Comparison of ENCODE assay signal across 8 cellular contexts in the genomic region with DNA sequence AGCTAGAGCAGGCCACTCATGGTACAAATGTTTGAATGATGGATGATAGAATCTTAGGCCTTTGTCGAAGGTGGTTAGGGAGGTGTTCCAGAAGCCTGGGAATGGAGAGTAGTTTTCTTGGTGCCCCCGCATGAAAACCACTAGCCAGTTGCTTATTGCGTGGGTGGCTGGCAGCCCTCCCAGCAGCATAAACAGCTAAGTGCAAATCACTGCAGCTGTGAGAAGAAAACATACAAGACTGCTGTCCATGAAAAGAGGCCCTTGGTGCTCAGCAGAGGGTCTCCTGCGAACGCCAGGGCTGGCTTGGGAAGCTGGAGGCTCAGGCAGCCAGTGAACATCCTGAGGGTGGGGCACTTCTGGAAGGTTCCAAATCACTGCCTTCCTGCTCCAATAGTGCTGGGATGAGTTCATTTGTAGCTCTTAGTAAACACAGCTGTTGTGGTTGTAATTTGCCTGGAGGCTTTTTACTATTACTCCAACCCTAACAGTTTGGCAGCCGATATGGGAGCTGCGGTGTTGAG.
A peak's percentile ranks its signal among the peaks of the same experiment; 100 is the strongest.
DNase-seq lines count a peak whose midpoint lies in the region; ATAC-seq and TF ChIP-seq lines count a peak whose summit lies in the region.

No MANE protein-coding gene starts in this region.

- peak; percentile 74 for DNase-seq in left ventricle myocardium superior
- DNase-seq in stromal cell of bone marrow (ENCODE audit: low read depth) = peak; percentile 19
- no peak for DNase-seq in activated CD4-positive, alpha-beta T cell treated with anti-CD3 and anti-CD28 coated beads, Interleukin-2, amount 50 U/mL, for 1 hour
- no peak for DNase-seq in NCI-H146 (lab: John Stamatoyannopoulos, UW)
- DNase-seq in activated effector memory CD4-positive, alpha-beta T cell treated with anti-CD3 and anti-CD28 coated beads, Interleukin-2, amount 50 U/mL, for 16 hours = no peak
- DNase-seq in stimulated activated naive CD8-positive, alpha-beta T cell treated with anti-CD3 and anti-CD28 coated beads, Interleukin-15, amount 100 ng/mL, for 72 hours = no peak

- H3K27ac Mint-ChIP-seq in stimulated activated naive CD8-positive, alpha-beta T cell treated with anti-CD3 and anti-CD28 coated beads, Interleukin-15, amount 100 ng/mL, for 72 hours = no peak overlapping the region

- H3K4me3 ChIP-seq in HEK293 (ENCODE audit: low read depth, low read length) = no peak overlapping the region

- H3K36me3 ChIP-seq in HEK293 (ENCODE audit: control insufficient read depth in 2 of 2, insufficient read depth in 1 of 2, low read length in 2 of 2) = peaks cover 0 to 9% of the 10 kb centered on the region in 2 experiments; a peak in 1 of 3 replicates

- CTCF ChIA-PET in HEK293 (lab: Yijun Ruan, JAX) = interaction anchor here (0.9 to 1.8 kb wide), 2 partner anchors 39 to 78 kb away, joined by 3 to 4 read pairs; no protein-coding TSS in a partner anchor

- no peak overlapping the region for H3K4me3 Mint-ChIP-seq in stimulated activated naive CD8-positive, alpha-beta T cell treated with anti-CD3 and anti-CD28 coated beads, Interleukin-15, amount 100 ng/mL, for 72 hours

- POLR2A ChIA-PET in HEK293 (lab: Yijun Ruan, JAX) = no interaction called here

- no peaks in the 10 kb centered on the region for H3K27me3 Mint-ChIP-seq in stimulated activated naive CD8-positive, alpha-beta T cell treated with anti-CD3 and anti-CD28 coated beads, Interleukin-15, amount 100 ng/mL, for 72 hours

- ATAC-seq in left ventricle myocardium superior = peak; percentile 72
- ATAC-seq in stimulated activated naive CD8-positive, alpha-beta T cell treated with anti-CD3 and anti-CD28 coated beads, Interleukin-15, amount 100 ng/mL, for 72 hours = no peak

- peaks cover 12% of the 10 kb centered on the region for H3K4me1 ChIP-seq in HEK293 (ENCODE audit: control insufficient read depth, insufficient read depth, low read length)

- intact Hi-C loops in left ventricle myocardium superior (cut with micrococcal nuclease) = no loop called here

- H3K9me3 ChIP-seq in HEK293 (ENCODE audit: control insufficient read depth, insufficient read depth, low read depth, low read length) = no peaks in the 10 kb centered on the region

- H3K27ac ChIP-seq in HEK293 (ENCODE audit: extremely low read depth, low read depth, low read length) (no peak overlapping the region), angular gyrus (ENCODE audit: low read depth, low read length) (peak overlapping the region; percentile 86)

- H3K4me1 Mint-ChIP-seq in stimulated activated naive CD8-positive, alpha-beta T cell treated with anti-CD3 and anti-CD28 coated beads, Interleukin-15, amount 100 ng/mL, for 72 hours = peaks cover 21% of the 10 kb centered on the region

- no peaks in the 10 kb centered on the region for H3K9me3 Mint-ChIP-seq in stimulated activated naive CD8-positive, alpha-beta T cell treated with anti-CD3 and anti-CD28 coated beads, Interleukin-15, amount 100 ng/mL, for 72 hours

- no peak for TF ChIP-seq CTCF in HEK293 (tag by site-specific recombination; IDR thresholded peaks at IDR 0.05)

TF ChIP-seq in HEK293, 187 proteins besides CTCF, POLR2A, EP300 and RAD21:
- TF ChIP-seq REPIN1 (tag by site-specific recombination; IDR thresholded peaks at IDR 0.05; ENCODE audit: low read depth) = no peak
- TF ChIP-seq ZFHX2 (tag by site-specific recombination; conservative IDR thresholded peaks at IDR 0.05) = peak; percentile 39; the same call in 1 of the 2 replicates

Comparison
In these comparisons a context has a peak if more than half of its experiments do, and no peak if none do; other contexts are left out.
1. DNase-seq: peak in left ventricle myocardium superior (single experiment) and stromal cell of bone marrow (single experiment); none in activated CD4-positive, alpha-beta T cell treated with anti-CD3 and anti-CD28 coated beads, Interleukin-2, amount 50 U/mL, for 1 hour (single experiment), NCI-H146 (single experiment), activated effector memory CD4-positive, alpha-beta T cell treated with anti-CD3 and anti-CD28 coated beads, Interleukin-2, amount 50 U/mL, for 16 hours (single experiment) and stimulated activated naive CD8-positive, alpha-beta T cell treated with anti-CD3 and anti-CD28 coated beads, Interleukin-15, amount 100 ng/mL, for 72 hours (0 of 2).